17 cellular contexts compared by ENCODE assay signal in the genomic region with DNA sequence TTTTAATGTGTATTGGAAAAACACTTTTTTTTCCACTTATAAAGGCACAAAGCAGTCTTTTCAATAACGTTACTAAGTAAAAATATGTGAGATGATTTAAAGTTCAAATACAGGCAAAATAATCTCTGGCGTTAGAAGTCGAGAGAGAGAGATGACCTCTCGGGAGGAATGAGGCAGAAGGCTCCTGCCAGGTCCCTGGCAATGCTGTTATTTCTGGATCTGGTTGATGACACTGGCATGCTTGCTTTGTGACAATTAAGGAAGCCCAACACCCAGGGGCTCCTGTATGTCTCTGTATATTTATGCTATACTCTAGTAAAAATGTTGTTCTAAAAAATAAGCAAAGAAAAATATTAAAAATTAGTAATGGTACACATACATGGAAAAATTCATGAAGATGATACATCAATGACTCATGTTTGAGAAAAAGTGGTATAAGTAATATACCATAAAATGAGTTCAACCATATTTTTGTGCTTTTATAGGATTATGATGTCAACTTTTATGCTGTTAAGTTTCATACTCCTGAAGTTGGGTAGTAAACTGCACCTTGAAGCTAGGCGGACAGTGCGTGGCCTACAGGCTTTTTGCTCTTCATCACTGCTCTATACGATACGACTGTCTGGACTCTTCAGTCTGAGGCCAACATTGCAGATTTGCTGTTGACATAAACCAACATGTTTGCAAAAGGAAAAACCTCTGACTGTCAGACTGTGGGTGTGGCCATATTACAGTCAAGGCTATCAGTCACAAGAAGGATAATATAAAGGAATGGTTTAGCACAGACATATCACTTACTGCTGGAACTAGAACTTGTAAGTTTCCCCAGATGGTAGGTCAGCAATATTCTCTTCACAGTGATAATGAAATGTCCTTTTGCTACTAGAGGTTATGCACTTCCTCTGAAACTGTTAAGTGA. TPM values are rescaled to one million over a fixed set of nuclear protein-coding genes. Genes with fewer than 3 reads are reported as not detected.
DNase-seq lines count a peak whose midpoint lies in the region; ATAC-seq and TF ChIP-seq lines count a peak whose summit lies in the region.
"Had no signal": no experiment of that assay in that cellular context is flagged by ENCODE, and none has a peak within 500 bp of the region (broad histone marks: within the 10 kb centered on the region; RNA-seq: fewer than 3 reads in every experiment).

No MANE protein-coding gene starts in this region.

- POLR2A ChIA-PET in MCF 10A (lab: Yijun Ruan, JAX): no interaction called here

- no peak for DNase-seq in T-helper 2 cell treated with Interferon-gamma antibody and Interleukin-4, amounts not matched to agents 5 μg/mL and 100 μg/mL, for 36 hours (ENCODE audit: low spot score)
- no peak for DNase-seq in T-helper 2 cell
- no peak for DNase-seq in mammary epithelial cell
- DNase-seq in MCF 10A (ENCODE audit: unreplicated experiment): no peak
- DNase-seq in left ventricle myocardium inferior: no peak
- DNase-seq in SIG-M5 (lab: John Stamatoyannopoulos, UW): no peak
- DNase-seq: 8988T; DMS 273 treated with DMSO at 0.1 percent for 48 hours; EL; KG1; NCI-H1092; NCI-H69; NK-92 treated with Interleukin-12 subunit alpha and Interleukin-12 subunit beta, amount 100 ng/mL, for 24 hours; OCI-M1 had no signal

- H3K79me2 ChIP-seq in mammary epithelial cell (ENCODE audit: insufficient read depth, low read length): peaks cover 34% of the 10 kb centered on the region

- no peak overlapping the region for H2AFZ ChIP-seq in mammary epithelial cell (ENCODE audit: low read depth, low read length)

- no peak for TF ChIP-seq CTCF in mammary epithelial cell (conservative IDR thresholded peaks at IDR 0.05 in 1 of 2, IDR thresholded peaks at IDR 0.05 in 1 of 2; ENCODE audit: extremely low read depth in 1 of 2, insufficient read depth in 1 of 2, low read depth in 1 of 2, low read length in 2 of 2)
- no peak for TF ChIP-seq CTCF in MCF 10A (IDR thresholded peaks at IDR 0.05; ENCODE audit: unreplicated experiment)
- no peak for TF ChIP-seq CTCF in left ventricle myocardium inferior (IDR thresholded peaks at IDR 0.05; ENCODE audit: borderline replicate concordance)

- BruUV-seq in mammary epithelial cell (replicated peaks; lab: Mats Ljungman, UMichigan) (TSS peak; percentile 1), MCF 10A (replicated peaks; lab: Mats Ljungman, UMichigan) (no TSS peak)

- no peak overlapping the region for H3K4me3 Mint-ChIP-seq in T-helper 2 cell treated with Interferon-gamma antibody and Interleukin-4, amounts not matched to agents 5 μg/mL and 100 μg/mL, for 36 hours
- H3K4me3 Mint-ChIP-seq in MCF 10A (ENCODE audit: unreplicated experiment): no peak overlapping the region

- H3K27me3 ChIP-seq in mammary epithelial cell (ENCODE audit: insufficient read depth, low read length) (no peaks in the 10 kb centered on the region), left ventricle myocardium inferior (ENCODE audit: low read depth) (no peaks in the 10 kb centered on the region)
- H3K27me3 ChIP-seq: BLaER1 had no signal

- dilution Hi-C loops in mammary epithelial cell (cut with HindIII; ENCODE audit: low sequenced_read_pairs): no loop called here

- no peaks in the 10 kb centered on the region for H3K9me3 Mint-ChIP-seq in T-helper 2 cell treated with Interferon-gamma antibody and Interleukin-4, amounts not matched to agents 5 μg/mL and 100 μg/mL, for 36 hours
- no peaks in the 10 kb centered on the region for H3K9me3 Mint-ChIP-seq in MCF 10A (ENCODE audit: unreplicated experiment)

- peaks cover 63% of the 10 kb centered on the region for H3K36me3 Mint-ChIP-seq in T-helper 2 cell treated with Interferon-gamma antibody and Interleukin-4, amounts not matched to agents 5 μg/mL and 100 μg/mL, for 36 hours (ENCODE audit: low read depth)
- H3K36me3 Mint-ChIP-seq in MCF 10A (ENCODE audit: insufficient read depth, unreplicated experiment): peaks cover 84% of the 10 kb centered on the region

- WGBS in mammary epithelial cell (ENCODE audit: low coverage, missing lambda C conversion rate): 93% methylated on average over 8 of the region's 8 CpGs

- peaks cover 54% of the 10 kb centered on the region for H3K36me3 ChIP-seq in mammary epithelial cell (ENCODE audit: insufficient read depth, low read length)
- peaks cover 81% of the 10 kb centered on the region for H3K36me3 ChIP-seq in left ventricle myocardium inferior

- no peak overlapping the region for H3K4me2 ChIP-seq in mammary epithelial cell (ENCODE audit: insufficient read depth, low read depth, low read length)
- H3K4me2 ChIP-seq: BLaER1 had no signal

- peaks cover under 1% of the 10 kb centered on the region for H3K4me1 ChIP-seq in mammary epithelial cell (ENCODE audit: insufficient read depth, low read length)
- H3K4me1 ChIP-seq in left ventricle myocardium inferior: peaks cover 41% of the 10 kb centered on the region
- H3K4me1 ChIP-seq: BLaER1 had no signal

- H3K27me3 Mint-ChIP-seq in T-helper 2 cell treated with Interferon-gamma antibody and Interleukin-4, amounts not matched to agents 5 μg/mL and 100 μg/mL, for 36 hours (ENCODE audit: low read depth): no peaks in the 10 kb centered on the region
- H3K27me3 Mint-ChIP-seq in MCF 10A (ENCODE audit: insufficient read depth, unreplicated experiment): no peaks in the 10 kb centered on the region

- no peak overlapping the region for H3K4me3 ChIP-seq in mammary epithelial cell (replicated peaks in 1 of 3; ENCODE audit: insufficient read depth in 1 of 3, low read depth in 2 of 3, low read length in 3 of 3)
- H3K4me3 ChIP-seq in left ventricle myocardium inferior: no peak overlapping the region
- H3K4me3 ChIP-seq: BLaER1 had no signal

- peak overlapping the region; percentile 47 for H3K27ac Mint-ChIP-seq in T-helper 2 cell treated with Interferon-gamma antibody and Interleukin-4, amounts not matched to agents 5 μg/mL and 100 μg/mL, for 36 hours
- no peak overlapping the region for H3K27ac Mint-ChIP-seq in MCF 10A (ENCODE audit: low read depth, unreplicated experiment)

- in situ Hi-C loops in mammary epithelial cell (cut with MboI; ENCODE audit: low sequenced_read_pairs in 2 of 2): no loop called here

- H4K20me1 ChIP-seq in mammary epithelial cell (ENCODE audit: insufficient read depth, low read length): no peaks in the 10 kb centered on the region

- H3K9me3 ChIP-seq in mammary epithelial cell (replicated peaks; ENCODE audit: insufficient read depth, low read length): no peaks in the 10 kb centered on the region
- H3K9me3 ChIP-seq in left ventricle myocardium inferior (replicated peaks): no peaks in the 10 kb centered on the region
- H3K9me3 ChIP-seq: BLaER1 had no signal

- H3K27ac ChIP-seq in mammary epithelial cell (ENCODE audit: insufficient read depth, low read depth, low read length): no peak overlapping the region
- H3K27ac ChIP-seq in left ventricle myocardium inferior (replicated peaks): peak overlapping the region; percentile 70
- H3K27ac ChIP-seq: BLaER1 had no signal

- H3K9ac ChIP-seq in mammary epithelial cell (ENCODE audit: insufficient read depth, low read length): no peak overlapping the region
- H3K9ac ChIP-seq: BLaER1 had no signal

- CTCF ChIA-PET in mammary epithelial cell (lab: Charles Lee; ENCODE audit: low non-redundant PET) (no interaction called here), MCF 10A (lab: Yijun Ruan, JAX) (no interaction called here)

- intact Hi-C loops in mammary epithelial cell (cut with micrococcal nuclease): no loop called here
- intact Hi-C loops in MCF 10A (cut with micrococcal nuclease): no loop called here
- intact Hi-C loops in left ventricle myocardium inferior (cut with micrococcal nuclease): no loop called here

- H3K4me1 Mint-ChIP-seq in T-helper 2 cell treated with Interferon-gamma antibody and Interleukin-4, amounts not matched to agents 5 μg/mL and 100 μg/mL, for 36 hours (ENCODE audit: low read depth): peaks cover 19% of the 10 kb centered on the region
- peaks cover 12% of the 10 kb centered on the region for H3K4me1 Mint-ChIP-seq in MCF 10A (ENCODE audit: insufficient read depth, unreplicated experiment)

- ATAC-seq in HG03039 (IDR thresholded peaks at IDR 0.05; ENCODE audit: unreplicated experiment): no peak
- no peak for ATAC-seq in GM19328 (IDR thresholded peaks at IDR 0.05; ENCODE audit: unreplicated experiment)

RNA-seq across cellular contexts. Expression of gene VPS4B, which starts 19.8 kb away (rescaled TPM):
- total RNA-seq in mammary epithelial cell (10 to 100 TPM; 60.8 to 94.4 TPM), MCF 10A (2022) (67.8 and 89.8 TPM in 2 replicates), left ventricle myocardium inferior (16.7 TPM)
- 31.0 TPM for polyA plus RNA-seq in mammary epithelial cell
- polyA minus RNA-seq in mammary epithelial cell: 30.0 TPM

RNA-seq across cellular contexts. Expression of gene KDSR, which starts 35.5 kb away (rescaled TPM):
- 100 to 1,000 TPM in 1 of 2 donors, 10 to 100 TPM in 1; 65.7 to 101 TPM for total RNA-seq in mammary epithelial cell
- 61.5 TPM for polyA plus RNA-seq in mammary epithelial cell
- 126 TPM for polyA minus RNA-seq in mammary epithelial cell
- 97.4 and 108 TPM in 2 replicates for total RNA-seq in MCF 10A (2022)
- total RNA-seq in left ventricle myocardium inferior: 31.3 TPM
